In genomic region chr5:146345578-146346366, GRCh38 we compare ENCODE assay signal across 2 cellular contexts.
TF ChIP-seq lines count a peak whose summit lies in the region.

No MANE protein-coding gene starts in this region.

TF ChIP-seq in IMR-90, 13 proteins besides CTCF, POLR2A, EP300 and RAD21:
- TF ChIP-seq, protein P1, sequence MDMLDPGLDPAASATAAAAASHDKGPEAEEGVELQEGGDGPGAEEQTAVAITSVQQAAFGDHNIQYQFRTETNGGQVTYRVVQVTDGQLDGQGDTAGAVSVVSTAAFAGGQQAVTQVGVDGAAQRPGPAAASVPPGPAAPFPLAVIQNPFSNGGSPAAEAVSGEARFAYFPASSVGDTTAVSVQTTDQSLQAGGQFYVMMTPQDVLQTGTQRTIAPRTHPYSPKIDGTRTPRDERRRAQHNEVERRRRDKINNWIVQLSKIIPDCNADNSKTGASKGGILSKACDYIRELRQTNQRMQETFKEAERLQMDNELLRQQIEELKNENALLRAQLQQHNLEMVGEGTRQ (IDR thresholded peaks at IDR 0.05; ENCODE audit: low read depth, low read length): no peak
- TF ChIP-seq, protein P2, sequence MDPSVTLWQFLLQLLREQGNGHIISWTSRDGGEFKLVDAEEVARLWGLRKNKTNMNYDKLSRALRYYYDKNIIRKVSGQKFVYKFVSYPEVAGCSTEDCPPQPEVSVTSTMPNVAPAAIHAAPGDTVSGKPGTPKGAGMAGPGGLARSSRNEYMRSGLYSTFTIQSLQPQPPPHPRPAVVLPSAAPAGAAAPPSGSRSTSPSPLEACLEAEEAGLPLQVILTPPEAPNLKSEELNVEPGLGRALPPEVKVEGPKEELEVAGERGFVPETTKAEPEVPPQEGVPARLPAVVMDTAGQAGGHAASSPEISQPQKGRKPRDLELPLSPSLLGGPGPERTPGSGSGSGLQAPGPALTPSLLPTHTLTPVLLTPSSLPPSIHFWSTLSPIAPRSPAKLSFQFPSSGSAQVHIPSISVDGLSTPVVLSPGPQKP (IDR thresholded peaks at IDR 0.05; ENCODE audit: borderline replicate concordance, low read depth, low read length): no peak
- TF ChIP-seq BHLHE40 (IDR thresholded peaks at IDR 0.05; ENCODE audit: low read depth, low read length) (no peak), CEBPB (IDR thresholded peaks at IDR 0.05; ENCODE audit: low read depth, low read length) (no peak), MAZ (IDR thresholded peaks at IDR 0.05; ENCODE audit: borderline replicate concordance, low read depth, low read length) (no peak), RFX5 (IDR thresholded peaks at IDR 0.05; ENCODE audit: low read depth, low read length) (no peak)

TF ChIP-seq in neural cell, 6 proteins besides CTCF, POLR2A, EP300 and RAD21 (continued from another document):
- TF ChIP-seq EZH2 (IDR thresholded peaks at IDR 0.05; ENCODE audit: borderline replicate concordance, insufficient read depth, low read length, poor library complexity, severe bottlenecking) (peak; percentile 80), SMC3 (conservative IDR thresholded peaks at IDR 0.05; ENCODE audit: poor library complexity) (no peak)
- TF ChIP-seq, protein P3, sequence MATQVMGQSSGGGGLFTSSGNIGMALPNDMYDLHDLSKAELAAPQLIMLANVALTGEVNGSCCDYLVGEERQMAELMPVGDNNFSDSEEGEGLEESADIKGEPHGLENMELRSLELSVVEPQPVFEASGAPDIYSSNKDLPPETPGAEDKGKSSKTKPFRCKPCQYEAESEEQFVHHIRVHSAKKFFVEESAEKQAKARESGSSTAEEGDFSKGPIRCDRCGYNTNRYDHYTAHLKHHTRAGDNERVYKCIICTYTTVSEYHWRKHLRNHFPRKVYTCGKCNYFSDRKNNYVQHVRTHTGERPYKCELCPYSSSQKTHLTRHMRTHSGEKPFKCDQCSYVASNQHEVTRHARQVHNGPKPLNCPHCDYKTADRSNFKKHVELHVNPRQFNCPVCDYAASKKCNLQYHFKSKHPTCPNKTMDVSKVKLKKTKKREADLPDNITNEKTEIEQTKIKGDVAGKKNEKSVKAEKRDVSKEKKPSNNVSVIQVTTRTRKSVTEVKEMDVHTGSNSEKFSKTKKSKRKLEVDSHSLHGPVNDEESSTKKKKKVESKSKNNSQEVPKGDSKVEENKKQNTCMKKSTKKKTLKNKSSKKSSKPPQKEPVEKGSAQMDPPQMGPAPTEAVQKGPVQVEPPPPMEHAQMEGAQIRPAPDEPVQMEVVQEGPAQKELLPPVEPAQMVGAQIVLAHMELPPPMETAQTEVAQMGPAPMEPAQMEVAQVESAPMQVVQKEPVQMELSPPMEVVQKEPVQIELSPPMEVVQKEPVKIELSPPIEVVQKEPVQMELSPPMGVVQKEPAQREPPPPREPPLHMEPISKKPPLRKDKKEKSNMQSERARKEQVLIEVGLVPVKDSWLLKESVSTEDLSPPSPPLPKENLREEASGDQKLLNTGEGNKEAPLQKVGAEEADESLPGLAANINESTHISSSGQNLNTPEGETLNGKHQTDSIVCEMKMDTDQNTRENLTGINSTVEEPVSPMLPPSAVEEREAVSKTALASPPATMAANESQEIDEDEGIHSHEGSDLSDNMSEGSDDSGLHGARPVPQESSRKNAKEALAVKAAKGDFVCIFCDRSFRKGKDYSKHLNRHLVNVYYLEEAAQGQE (IDR thresholded peaks at IDR 0.05; ENCODE audit: borderline replicate concordance): no peak
